Comparison of ENCODE assay signal across 1 cellular context in the genomic region with DNA sequence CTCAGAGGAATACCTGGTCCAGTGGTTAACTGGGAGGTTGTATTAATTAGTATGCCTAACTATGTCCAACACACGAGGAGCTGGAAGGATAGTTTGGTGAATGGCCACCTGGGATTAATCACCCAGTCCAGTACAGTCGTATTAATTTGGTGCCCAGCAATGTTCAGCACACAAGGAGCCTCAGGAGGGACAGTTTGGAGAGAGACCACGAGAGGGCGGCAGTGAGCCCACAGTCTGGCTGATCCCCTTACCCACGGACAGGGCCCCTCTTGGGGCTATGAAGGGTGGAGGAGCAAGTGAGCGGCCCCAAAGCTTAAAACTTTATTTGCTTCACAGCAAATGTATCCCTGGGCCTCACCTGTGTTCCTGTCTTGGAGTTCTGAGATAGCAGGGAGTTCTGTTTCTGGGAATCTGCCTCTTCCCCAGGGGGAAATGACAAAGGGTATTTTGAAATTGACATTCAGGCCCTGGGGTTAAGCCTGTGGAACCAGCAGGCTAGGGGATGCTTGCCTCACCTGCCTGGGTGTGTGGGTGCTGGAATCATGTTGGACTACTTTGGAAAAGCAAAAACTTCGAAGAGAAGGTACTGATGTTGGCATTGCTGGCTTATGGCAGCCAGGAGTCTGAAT.
TF ChIP-seq lines count a peak whose summit lies in the region.

No MANE protein-coding gene starts in this region.

TF ChIP-seq in WTC11, 78 proteins besides CTCF, POLR2A, EP300 and RAD21 (continued from another document):
- no peak for TF ChIP-seq HMGA2 (CRISPR knock-in tag; IDR thresholded peaks at IDR 0.05)
